Comparison of ENCODE assay signal across 27 cellular contexts in genomic region chr11:44809283-44809682, GRCh38.
"Had no signal": no experiment of that assay in that cellular context is flagged by ENCODE, and none has a peak within 500 bp of the region (broad histone marks: within the 10 kb centered on the region; RNA-seq: fewer than 3 reads in every experiment).

No MANE protein-coding gene starts in this region.

- H3K27ac Mint-ChIP-seq: activated CD4-positive, alpha-beta memory T cell treated with anti-CD3 and anti-CD28 coated beads for 36 hours; activated CD4-positive, alpha-beta T cell treated with anti-CD3 and anti-CD28 coated beads for 36 hours; activated CD4-positive, alpha-beta T cell treated with anti-CD3 and anti-CD28 coated beads, Interleukin-2, amount 10 ng/mL, durations not matched to agents 24 days and 14 days; activated CD8-positive, alpha-beta memory T cell treated with anti-CD3 and anti-CD28 coated beads, Interleukin-2, amount 10 ng/mL, durations not matched to agents 7 days and 5 days; activated CD8-positive, alpha-beta T cell treated with anti-CD3 and anti-CD28 coated beads, Interleukin-2, amount 10 ng/mL, durations not matched to agents 7 days and 5 days; activated naive CD4-positive, alpha-beta T cell treated with anti-CD3 and anti-CD28 coated beads for 36 hours; activated naive CD4-positive, alpha-beta T cell treated with anti-CD3 and anti-CD28 coated beads, Interleukin-2, amount 50 U/mL, for 24 hours; activated naive CD8-positive, alpha-beta T cell treated with anti-CD3 and anti-CD28 coated beads, Interleukin-2, amount 10 ng/mL, durations not matched to agents 7 days and 5 days; activated T-helper 1 cell treated with anti-CD3 and anti-CD28 coated beads, Interleukin-12 subunit alpha, Interleukin-12 subunit beta, Interleukin-2, Interleukin-4 antibody, amounts not matched to agents 30 ng/mL and 10 ng/mL and 1 ng/mL, durations not matched to agents 14 hours and 24 hours and 36 hours; activated T-helper 2 cell treated with anti-CD3 and anti-CD28 coated beads, Interferon-gamma antibody, Interleukin-2, Interleukin-4, amounts not matched to agents 10 μg/mL and 5 μg/mL and 100 μg/mL, durations not matched to agents 14 hours and 24 hours and 36 hours; dendritic cell treated with granulocyte-macrophage colony-stimulating factor and Interleukin-4, amounts not matched to agents 40 ng/mL and 50 ng/mL, for 4 days; endodermal cell had no signal

- H3K4me1 Mint-ChIP-seq: activated CD4-positive, alpha-beta T cell treated with anti-CD3 and anti-CD28 coated beads for 36 hours; activated naive CD8-positive, alpha-beta T cell treated with anti-CD3 and anti-CD28 coated beads, Interleukin-2, amount 10 ng/mL, durations not matched to agents 7 days and 5 days had no signal

- H3K36me3 Mint-ChIP-seq: activated CD4-positive, alpha-beta memory T cell treated with anti-CD3 and anti-CD28 coated beads for 36 hours; activated CD8-positive, alpha-beta memory T cell treated with anti-CD3 and anti-CD28 coated beads, Interleukin-2, amount 10 ng/mL, durations not matched to agents 7 days and 5 days; activated naive CD4-positive, alpha-beta T cell treated with anti-CD3 and anti-CD28 coated beads, Interleukin-2, amount 50 U/mL, for 24 hours; activated naive CD8-positive, alpha-beta T cell treated with anti-CD3 and anti-CD28 coated beads, Interleukin-2, amount 10 ng/mL, durations not matched to agents 7 days and 5 days had no signal

- H3K36me3 ChIP-seq: gastrocnemius medialis had no signal

- H3K27me3 Mint-ChIP-seq: activated CD4-positive, alpha-beta memory T cell treated with anti-CD3 and anti-CD28 coated beads for 36 hours; activated CD4-positive, alpha-beta T cell treated with anti-CD3 and anti-CD28 coated beads for 36 hours; activated CD4-positive, alpha-beta T cell treated with anti-CD3 and anti-CD28 coated beads, Interleukin-2, amount 10 ng/mL, durations not matched to agents 24 days and 14 days; activated naive CD4-positive, alpha-beta T cell treated with anti-CD3 and anti-CD28 coated beads, Interleukin-2, amount 50 U/mL, for 24 hours had no signal

- H3K9me3 ChIP-seq: gastrocnemius medialis had no signal

- DNase-seq: activated CD4-positive, alpha-beta memory T cell treated with anti-CD3 and anti-CD28 coated beads for 36 hours; activated CD4-positive, alpha-beta T cell treated with anti-CD3 and anti-CD28 coated beads for 36 hours; activated CD4-positive, alpha-beta T cell treated with anti-CD3 and anti-CD28 coated beads, Interleukin-2, amount 10 ng/mL, durations not matched to agents 24 days and 14 days; activated CD4-positive, CD25-positive, alpha-beta regulatory T cell; activated CD4-positive, CD25-positive, alpha-beta regulatory T cell treated with anti-CD3 and anti-CD28 coated beads, Interleukin-2, amount 50 U/mL, for 72 hours; activated CD8-positive, alpha-beta memory T cell treated with anti-CD3 and anti-CD28 coated beads, Interleukin-2, amount 10 ng/mL, durations not matched to agents 7 days and 5 days; activated CD8-positive, alpha-beta memory T cell treated with anti-CD3 and anti-CD28 coated beads, Interleukin-2, amount 50 U/mL, for 4 hours; activated CD8-positive, alpha-beta T cell treated with anti-CD3 and anti-CD28 coated beads, Interleukin-2, amount 10 ng/mL, durations not matched to agents 7 days and 5 days; activated effector memory CD4-positive, alpha-beta T cell treated with anti-CD3 and anti-CD28 coated beads, Interleukin-2, amount 50 U/mL, for 16 hours; activated naive CD4-positive, alpha-beta T cell treated with anti-CD3 and anti-CD28 coated beads for 36 hours; activated naive CD8-positive, alpha-beta T cell treated with anti-CD3 and anti-CD28 coated beads, Interleukin-2, amount 10 ng/mL, durations not matched to agents 7 days and 5 days; activated T-cell treated with anti-CD3 and anti-CD28 coated beads, Interleukin-2, amount 50 U/mL, for 1 hour; activated T-cell treated with anti-CD3 and anti-CD28 coated beads, Interleukin-2, amount 50 U/mL, for 48 hours; anterior cingulate cortex; cerebellar nuclear complex; dorsolateral prefrontal cortex; effector memory CD4-positive, alpha-beta T cell; endodermal cell; foreskin keratinocyte; gastrocnemius medialis; T-helper 2 cell had no signal

- H3K4me1 ChIP-seq: foreskin keratinocyte had no signal

- H3K27ac ChIP-seq: coronary artery, foreskin keratinocyte, gastrocnemius medialis had no signal

- ATAC-seq: activated CD4-positive, alpha-beta T cell treated with anti-CD3 and anti-CD28 coated beads for 36 hours; activated CD8-positive, alpha-beta memory T cell treated with anti-CD3 and anti-CD28 coated beads, Interleukin-2, amount 10 ng/mL, durations not matched to agents 7 days and 5 days; activated CD8-positive, alpha-beta T cell treated with anti-CD3 and anti-CD28 coated beads, Interleukin-2, amount 10 ng/mL, durations not matched to agents 7 days and 5 days; esophagus mucosa; foreskin keratinocyte; gastrocnemius medialis had no signal

- H3K9me3 Mint-ChIP-seq: activated CD4-positive, alpha-beta memory T cell treated with anti-CD3 and anti-CD28 coated beads for 36 hours; activated CD4-positive, alpha-beta T cell treated with anti-CD3 and anti-CD28 coated beads, Interleukin-2, amount 10 ng/mL, durations not matched to agents 24 days and 14 days; activated naive CD4-positive, alpha-beta T cell treated with anti-CD3 and anti-CD28 coated beads for 36 hours; activated naive CD4-positive, alpha-beta T cell treated with anti-CD3 and anti-CD28 coated beads, Interleukin-2, amount 50 U/mL, for 24 hours; activated naive CD8-positive, alpha-beta T cell treated with anti-CD3 and anti-CD28 coated beads, Interleukin-2, amount 10 ng/mL, durations not matched to agents 7 days and 5 days; activated T-helper 1 cell treated with anti-CD3 and anti-CD28 coated beads, Interleukin-12 subunit alpha, Interleukin-12 subunit beta, Interleukin-2, Interleukin-4 antibody, amounts not matched to agents 30 ng/mL and 10 ng/mL and 1 ng/mL, durations not matched to agents 14 hours and 24 hours and 36 hours; activated T-helper 2 cell treated with anti-CD3 and anti-CD28 coated beads, Interferon-gamma antibody, Interleukin-2, Interleukin-4, amounts not matched to agents 10 μg/mL and 5 μg/mL and 100 μg/mL, durations not matched to agents 14 hours and 24 hours and 36 hours; dendritic cell treated with granulocyte-macrophage colony-stimulating factor and Interleukin-4, amounts not matched to agents 40 ng/mL and 50 ng/mL, for 4 days; endodermal cell had no signal

- H3K4me3 ChIP-seq: coronary artery, dorsolateral prefrontal cortex, gastrocnemius medialis had no signal

- H3K4me3 Mint-ChIP-seq: activated CD4-positive, alpha-beta memory T cell treated with anti-CD3 and anti-CD28 coated beads for 36 hours; activated CD4-positive, alpha-beta T cell treated with anti-CD3 and anti-CD28 coated beads for 36 hours; activated CD4-positive, alpha-beta T cell treated with anti-CD3 and anti-CD28 coated beads, Interleukin-2, amount 10 ng/mL, durations not matched to agents 24 days and 14 days; activated CD8-positive, alpha-beta memory T cell treated with anti-CD3 and anti-CD28 coated beads, Interleukin-2, amount 10 ng/mL, durations not matched to agents 7 days and 5 days; activated CD8-positive, alpha-beta T cell treated with anti-CD3 and anti-CD28 coated beads, Interleukin-2, amount 10 ng/mL, durations not matched to agents 7 days and 5 days; activated naive CD4-positive, alpha-beta T cell treated with anti-CD3 and anti-CD28 coated beads for 36 hours; activated naive CD4-positive, alpha-beta T cell treated with anti-CD3 and anti-CD28 coated beads, Interleukin-2, amount 50 U/mL, for 24 hours; activated naive CD8-positive, alpha-beta T cell treated with anti-CD3 and anti-CD28 coated beads, Interleukin-2, amount 10 ng/mL, durations not matched to agents 7 days and 5 days; activated T-helper 1 cell treated with anti-CD3 and anti-CD28 coated beads, Interleukin-12 subunit alpha, Interleukin-12 subunit beta, Interleukin-2, Interleukin-4 antibody, amounts not matched to agents 30 ng/mL and 10 ng/mL and 1 ng/mL, durations not matched to agents 14 hours and 24 hours and 36 hours; dendritic cell treated with granulocyte-macrophage colony-stimulating factor and Interleukin-4, amounts not matched to agents 40 ng/mL and 50 ng/mL, for 4 days; endodermal cell had no signal
